8 cellular contexts compared by ENCODE assay signal in the genomic region with DNA sequence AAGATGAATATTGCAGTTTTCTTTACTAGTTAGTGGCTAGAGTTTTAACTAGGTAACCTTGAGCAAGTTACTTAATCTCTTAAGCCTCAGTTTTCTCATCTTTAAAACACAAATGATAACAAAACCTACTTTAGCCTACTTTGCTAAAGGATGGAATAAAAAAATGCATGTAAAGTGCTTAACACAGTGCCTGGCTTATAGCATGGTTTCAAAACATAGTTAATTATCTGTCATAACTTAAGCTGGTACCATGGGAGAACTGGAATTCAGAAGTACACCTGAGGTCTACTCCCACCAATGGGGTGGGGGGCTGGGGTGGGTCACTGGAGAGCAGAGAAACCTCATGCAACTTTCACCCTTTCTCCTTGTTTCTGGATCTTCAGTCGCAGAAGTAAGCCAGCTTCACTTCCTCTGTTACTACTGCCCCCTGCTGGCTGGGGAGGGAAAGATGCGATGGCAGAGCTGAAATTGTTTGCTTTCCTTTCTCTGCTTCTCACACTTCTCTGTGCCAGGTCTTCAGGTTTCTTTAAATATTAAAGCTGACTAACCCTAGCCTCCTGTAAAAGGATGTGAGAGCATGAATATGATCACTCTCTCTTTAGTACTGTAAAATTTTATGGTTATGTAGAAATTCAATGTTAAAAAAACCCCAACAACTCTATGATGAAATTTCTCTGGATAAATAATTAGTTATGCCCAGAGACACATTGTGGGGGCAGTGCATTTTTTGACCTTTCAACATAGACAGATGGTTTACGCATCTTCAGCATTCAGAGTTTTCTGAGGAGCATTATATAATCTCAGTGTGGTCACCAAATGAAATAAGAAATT.
DNase-seq lines count a peak whose midpoint lies in the region; ATAC-seq, FAIRE-seq and TF ChIP-seq lines count a peak whose summit lies in the region.

No MANE protein-coding gene starts in this region.

- no peak overlapping the region for H3K27ac ChIP-seq in CD8-positive, alpha-beta memory T cell (ENCODE audit: low read depth, low read length)
- H3K27ac ChIP-seq in SJSA1: no peak overlapping the region

- H3K9me3 Mint-ChIP-seq in CD8-positive, alpha-beta memory T cell: peaks cover 0 to 3% (median 0%) of the 10 kb centered on the region in 5 donors
- peaks cover 13% of the 10 kb centered on the region for H3K9me3 Mint-ChIP-seq in progenitor cell of endocrine pancreas (ENCODE audit: low read depth)

- no peak for FAIRE-seq in urothelium cell line (lab: Jason Lieb, UNC)

- no peaks in the 10 kb centered on the region for H3K27me3 ChIP-seq in CD8-positive, alpha-beta memory T cell (ENCODE audit: insufficient read depth, low read length, poor library complexity, severe bottlenecking)
- H3K27me3 ChIP-seq in SJSA1 (replicated peaks): no peaks in the 10 kb centered on the region

- H3K27ac Mint-ChIP-seq in CD8-positive, alpha-beta memory T cell: no peak overlapping the region
- H3K27ac Mint-ChIP-seq in progenitor cell of endocrine pancreas: no peak overlapping the region

- H3K9me3 ChIP-seq in CD8-positive, alpha-beta memory T cell (ENCODE audit: low read length): no peaks in the 10 kb centered on the region
- no peaks in the 10 kb centered on the region; the same call in 1 of the 2 replicates for H3K9me3 ChIP-seq in SJSA1 (replicated peaks)

- TF ChIP-seq CTCF in progenitor cell of endocrine pancreas (IDR thresholded peaks at IDR 0.05; ENCODE audit: unreplicated experiment): peak; percentile 95

- H3K4me3 Mint-ChIP-seq in CD8-positive, alpha-beta memory T cell: no peak overlapping the region
- H3K4me3 Mint-ChIP-seq in progenitor cell of endocrine pancreas (ENCODE audit: low read depth): no peak overlapping the region

- peaks cover 0 to 11% of the 10 kb centered on the region in 2 donors for H3K27me3 Mint-ChIP-seq in CD8-positive, alpha-beta memory T cell
- H3K27me3 Mint-ChIP-seq in progenitor cell of endocrine pancreas: peaks cover 15% of the 10 kb centered on the region

- intact Hi-C loops in cardiac septum (cut with DNase I): loop anchor here (2.0 to 10.0 kb wide), 5 partner anchors 86 to 389 kb away; partner anchors contain the start of gene HLX

- H3K4me1 Mint-ChIP-seq in CD8-positive, alpha-beta memory T cell: no peaks in the 10 kb centered on the region
- no peaks in the 10 kb centered on the region for H3K4me1 Mint-ChIP-seq in progenitor cell of endocrine pancreas (ENCODE audit: low read depth)

- peak; percentile 82 for ATAC-seq in GM19467 (IDR thresholded peaks at IDR 0.05; ENCODE audit: unreplicated experiment)

- POLR2A ChIA-PET in CD8-positive, alpha-beta memory T cell (lab: Charles Lee): no interaction called here

- no peaks in the 10 kb centered on the region for H3K36me3 ChIP-seq in CD8-positive, alpha-beta memory T cell (ENCODE audit: insufficient read depth, low read length)
- H3K36me3 ChIP-seq in SJSA1: no peaks in the 10 kb centered on the region

- no peak overlapping the region for H3K4me3 ChIP-seq in CD8-positive, alpha-beta memory T cell (ENCODE audit: low read length)
- no peak overlapping the region for H3K4me3 ChIP-seq in Jurkat, Clone E6-1 (ENCODE audit: low read length)
- no peak overlapping the region for H3K4me3 ChIP-seq in SJSA1

- peak in 4 of 5 donors; percentile 14 to 60 (median 30) for DNase-seq in CD8-positive, alpha-beta memory T cell
- peak; percentile 30 for DNase-seq in Jurkat, Clone E6-1 (ENCODE audit: low read depth, low spot score)
- DNase-seq in SJSA1 (ENCODE audit: low read depth in 1 of 2, low spot score in 2 of 2) (peak; percentile 74 to 77), cardiac septum (ENCODE audit: low spot score) (peak; percentile 89), progenitor cell of endocrine pancreas (ENCODE audit: low spot score, unreplicated experiment) (peak; percentile 75), urothelium cell line (ENCODE audit: low spot score) (peak; percentile 66)
- peak; percentile 62 for DNase-seq in activated naive CD4-positive, alpha-beta T cell treated with anti-CD3 and anti-CD28 coated beads, Interleukin-2, amount 50 U/mL, for 16 hours

- no peaks in the 10 kb centered on the region for H3K36me3 Mint-ChIP-seq in CD8-positive, alpha-beta memory T cell
- H3K36me3 Mint-ChIP-seq in progenitor cell of endocrine pancreas (ENCODE audit: insufficient read depth): peaks cover 1% of the 10 kb centered on the region

- H3K4me1 ChIP-seq in CD8-positive, alpha-beta memory T cell (ENCODE audit: insufficient read depth, low read length): no peaks in the 10 kb centered on the region
- H3K4me1 ChIP-seq in SJSA1 (replicated peaks): no peaks in the 10 kb centered on the region; the same call in 1 of the 2 replicates

- CTCF ChIA-PET in CD8-positive, alpha-beta memory T cell (lab: Charles Lee): interaction anchor here (1.2 to 1.5 kb wide), 2 partner anchors 10 to 14 kb away, joined by 3 read pairs; no protein-coding TSS in a partner anchor

Comparison
In these comparisons a context has a peak if more than half of its experiments do, and no peak if none do; other contexts are left out.
1. DNase-seq: peak in every context shown above with its lines; median percentile 89 in cardiac septum; 76 in SJSA1; 75 in progenitor cell of endocrine pancreas; 66 in urothelium cell line; 62 in activated naive CD4-positive, alpha-beta T cell treated with anti-CD3 and anti-CD28 coated beads, Interleukin-2, amount 50 U/mL, for 16 hours; 30 in CD8-positive, alpha-beta memory T cell; 30 in Jurkat, Clone E6-1.